ENCODE assay signal across 28 cellular contexts in genomic region chr6:169575365-169575764, GRCh38.
"Had no signal": no experiment of that assay in that cellular context is flagged by ENCODE, and none has a peak within 500 bp of the region (broad histone marks: within the 10 kb centered on the region; RNA-seq: fewer than 3 reads in every experiment).

No MANE protein-coding gene starts in this region.

- H3K27ac Mint-ChIP-seq: activated CD4-positive, alpha-beta memory T cell treated with anti-CD3 and anti-CD28 coated beads for 36 hours; activated naive CD4-positive, alpha-beta T cell treated with anti-CD3 and anti-CD28 coated beads, Interleukin-2, amount 50 U/mL, for 72 hours; WTC11 had no signal

- H3K27me3 Mint-ChIP-seq: activated CD4-positive, alpha-beta memory T cell treated with anti-CD3 and anti-CD28 coated beads for 36 hours had no signal

- H3K9me3 ChIP-seq: MG63, SJCRH30, SK-N-SH had no signal

- H3K4me3 Mint-ChIP-seq: activated CD4-positive, alpha-beta memory T cell treated with anti-CD3 and anti-CD28 coated beads for 36 hours; activated T-cell treated with anti-CD3 and anti-CD28 coated beads, Interleukin-2, amount 50 U/mL, for 4 hours; WTC11 had no signal

- H3K9ac ChIP-seq: SK-N-SH had no signal

- H3K4me1 ChIP-seq: SJCRH30 had no signal

- H3K36me3 ChIP-seq: brain microvascular endothelial cell, cardiac muscle cell, MG63, SJCRH30 had no signal

- H3K4me3 ChIP-seq: cardiac muscle cell, MG63, PC-9, SJCRH30 had no signal

- H3K9me3 Mint-ChIP-seq: activated CD4-positive, alpha-beta memory T cell treated with anti-CD3 and anti-CD28 coated beads for 36 hours; activated naive CD4-positive, alpha-beta T cell treated with anti-CD3 and anti-CD28 coated beads, Interleukin-2, amount 50 U/mL, for 72 hours; activated T-cell treated with anti-CD3 and anti-CD28 coated beads, Interleukin-2, amount 50 U/mL, for 4 hours had no signal

- H3K27ac ChIP-seq: brain microvascular endothelial cell, PC-9, SJCRH30 had no signal

- H3K27me3 ChIP-seq: brain microvascular endothelial cell, cardiac muscle cell, MG63, SJCRH30 had no signal

- H2AFZ ChIP-seq: PC-9 had no signal

- ATAC-seq: activated naive CD4-positive, alpha-beta T cell treated with anti-CD3 and anti-CD28 coated beads, Interleukin-2, amount 50 U/mL, for 72 hours; activated T-cell treated with anti-CD3 and anti-CD28 coated beads, Interleukin-2, amount 50 U/mL, for 4 hours; WTC11 had no signal

- H3K4me2 ChIP-seq: PC-9, SK-N-SH had no signal

- DNase-seq: activated CD4-positive, alpha-beta memory T cell treated with anti-CD3 and anti-CD28 coated beads for 36 hours; activated CD4-positive, alpha-beta T cell treated with anti-CD3 and anti-CD28 coated beads for 48 hours; activated CD4-positive, CD25-positive, alpha-beta regulatory T cell treated with anti-CD3 and anti-CD28 coated beads, Interleukin-2, amount 50 U/mL, for 72 hours; activated CD8-positive, alpha-beta memory T cell treated with anti-CD3 and anti-CD28 coated beads for 24 hours; activated effector memory CD4-positive, alpha-beta T cell treated with anti-CD3 and anti-CD28 coated beads, Interleukin-2, amount 50 U/mL, for 16 hours; activated naive CD4-positive, alpha-beta T cell treated with Interleukin-2 at 50 U/mL for 16 hours; activated T-cell treated with anti-CD3 and anti-CD28 coated beads, Interleukin-2, amount 50 U/mL, for 4 hours; brain microvascular endothelial cell; cerebellar nuclear complex; MG63; MV-4-11; NCI-H1092 treated with DMSO at 0.1 percent for 48 hours; NCI-H1417 treated with DMSO at 0.1 percent for 48 hours; NCI-H1694; NCI-H2029; NCI-H2107; NCI-H2171 treated with DMSO at 0.1 percent for 48 hours; NCI-H226; NCI-H510A treated with DMSO at 0.1 percent for 48 hours; NCI-H69; PC-9; SJCRH30; SK-N-SH; T-helper 1 cell had no signal

- FAIRE-seq: colon had no signal
